Comparison of ENCODE assay signal across 9 cellular contexts in the genomic region with DNA sequence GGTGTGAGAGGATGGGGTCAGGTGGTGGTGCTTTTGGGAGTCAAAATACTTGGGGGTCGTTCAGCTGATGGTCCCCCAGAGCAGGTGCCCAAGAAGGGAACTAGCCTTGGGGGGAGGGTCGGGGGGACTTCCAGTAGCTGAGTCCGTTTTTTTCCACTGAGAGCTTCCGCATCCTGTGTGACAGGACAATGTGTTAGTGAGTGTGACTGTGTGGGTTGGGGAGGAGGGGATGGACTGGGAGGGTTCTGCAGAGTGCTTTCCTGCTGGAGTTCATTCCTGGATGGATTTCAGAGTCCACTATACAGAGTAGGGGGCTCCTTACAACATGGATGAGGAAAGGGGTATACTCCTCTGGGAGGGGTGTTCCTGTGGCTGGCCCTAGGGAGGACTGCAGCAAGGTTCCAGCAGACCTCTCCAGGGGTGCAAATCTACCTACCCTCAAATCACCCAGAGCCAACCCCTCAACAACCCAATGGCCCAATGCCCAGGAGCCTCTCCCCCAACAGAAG. TPM values are rescaled to one million over a fixed set of nuclear protein-coding genes. Genes with fewer than 3 reads are reported as not detected.
A peak's percentile ranks its signal among the peaks of the same experiment; 100 is the strongest.
DNase-seq lines count a peak whose midpoint lies in the region; ATAC-seq and TF ChIP-seq lines count a peak whose summit lies in the region.
"Had no signal": no experiment of that assay in that cellular context is flagged by ENCODE, and none has a peak within 500 bp of the region (broad histone marks: within the 10 kb centered on the region; RNA-seq: fewer than 3 reads in every experiment).

No MANE protein-coding gene starts in this region.

- H3K27me3 ChIP-seq in Caco-2 (replicated peaks; ENCODE audit: control insufficient read depth, insufficient read depth, low read length): no peaks in the 10 kb centered on the region
- no peaks in the 10 kb centered on the region for H3K27me3 ChIP-seq in right cardiac atrium (ENCODE audit: control insufficient read depth, insufficient read depth)
- H3K27me3 ChIP-seq in psoas muscle (ENCODE audit: insufficient read depth in 3 of 3, low read length in 2 of 3): no peaks in the 10 kb centered on the region

- H3K27me3 Mint-ChIP-seq in Caco-2 (ENCODE audit: insufficient read depth, unreplicated experiment): no peaks in the 10 kb centered on the region

- H3K4me1 ChIP-seq in Caco-2 (peaks cover 22% of the 10 kb centered on the region), right cardiac atrium (ENCODE audit: control insufficient read depth, insufficient read depth, low read length) (peaks cover 9% of the 10 kb centered on the region), psoas muscle (peaks cover 48% of the 10 kb centered on the region)

- TF ChIP-seq CTCF in Caco-2 (IDR thresholded peaks at IDR 0.05; ENCODE audit: insufficient read depth in 1 of 2, low read depth in 1 of 2, low read length in 1 of 2, severe bottlenecking in 1 of 2, unreplicated experiment in 1 of 2) (no peak), VCaP (conservative IDR thresholded peaks at IDR 0.05) (no peak), psoas muscle (IDR thresholded peaks at IDR 0.05) (no peak), omental fat pad (IDR thresholded peaks at IDR 0.05) (no peak)

- no peaks in the 10 kb centered on the region for H3K4me1 Mint-ChIP-seq in Caco-2 (ENCODE audit: low read depth, unreplicated experiment)

- POLR2A ChIA-PET in Caco-2 (lab: Charles Lee): no interaction called here

- H3K4me3 ChIP-seq in Caco-2 (ENCODE audit: low read depth, low read length) (no peak overlapping the region), right cardiac atrium (ENCODE audit: low read length) (no peak overlapping the region), psoas muscle (peak overlapping the region; percentile 90)

- no peak for DNase-seq in Caco-2
- peak in 2 of 3 donors; percentile 65 to 71 for DNase-seq in right cardiac atrium
- DNase-seq in psoas muscle: peak in 1 of 2 donors; percentile 30
- DNase-seq in omental fat pad (ENCODE audit: low spot score): no peak
- DNase-seq: NCI-H2171 treated with DMSO at 0.1 percent for 48 hours had no signal

- H3K36me3 ChIP-seq in Caco-2 (ENCODE audit: control insufficient read depth, insufficient read depth, low read length) (peaks cover 4% of the 10 kb centered on the region), psoas muscle (ENCODE audit: insufficient read depth in 1 of 2, low read depth in 1 of 2) (peaks cover 0 to 39% of the 10 kb centered on the region in 2 donors)

- no peak overlapping the region for H3K4me3 Mint-ChIP-seq in Caco-2 (ENCODE audit: unreplicated experiment)

- no peaks in the 10 kb centered on the region for H3K9me3 Mint-ChIP-seq in Caco-2 (ENCODE audit: unreplicated experiment)

- peaks cover 42% of the 10 kb centered on the region for H3K36me3 Mint-ChIP-seq in Caco-2 (ENCODE audit: insufficient read depth, unreplicated experiment)

- peak overlapping the region; percentile 96 for H3K27ac Mint-ChIP-seq in Caco-2 (ENCODE audit: unreplicated experiment)

- BruUV-seq in Caco-2 (replicated peaks; lab: Mats Ljungman, UMichigan): no TSS peak

- intact Hi-C loops in Caco-2 (cut with micrococcal nuclease; ENCODE audit: unreplicated experiment) (no loop called here), right cardiac atrium (cut with DNase I) (loop anchor here in 1 of 4 donors (5.0 kb wide), 1 partner anchor 96 kb away; no protein-coding TSS in a partner anchor), psoas muscle (cut with DNase I) (no loop called here)

- CTCF ChIA-PET in Caco-2 (lab: Charles Lee): interaction anchor here (2.2 to 2.3 kb wide), 2 partner anchors 14 to 20 kb away, joined by 11 to 12 read pairs; a partner anchor contains a TSS

- 36% methylated on average over 4 of the region's 4 CpGs for WGBS in right cardiac atrium
- 32 to 48% (median 39%) methylated on average over 4 of the region's 4 CpGs for WGBS in psoas muscle, 3 donors

- H3K9me3 ChIP-seq in Caco-2 (no peaks in the 10 kb centered on the region), right cardiac atrium (ENCODE audit: control insufficient read depth, low read length) (no peaks in the 10 kb centered on the region), psoas muscle (no peaks in the 10 kb centered on the region)

- ATAC-seq in right cardiac atrium (peak; percentile 2 to 42), psoas muscle (no peak), GM21526 (IDR thresholded peaks at IDR 0.05; ENCODE audit: low FRiP score, unreplicated experiment) (no peak), omental fat pad (ENCODE audit: low FRiP score) (no peak), GM18517 (IDR thresholded peaks at IDR 0.05; ENCODE audit: unreplicated experiment) (no peak), GM21825 (IDR thresholded peaks at IDR 0.05; ENCODE audit: unreplicated experiment) (no peak)

- H3K27ac ChIP-seq in VCaP (peak overlapping the region; percentile 97; the same call in 1 of the 2 replicates), right cardiac atrium (ENCODE audit: low read length) (peak overlapping the region; percentile 96), psoas muscle (peak overlapping the region; percentile 93)

RNA-seq across cellular contexts. Expression of a gene that starts 0.6 kb away (rescaled TPM):
- total RNA-seq in Caco-2 (2022) (30.1 and 31.6 TPM in 2 replicates), right cardiac atrium (100 to 1,000 TPM in 1 of 4 donors, 10 to 100 TPM in 3; 40.9 to 114 (median 46.5) TPM), psoas muscle (10 to 100 TPM; 20.6 to 42.8 (median 25.6) TPM), omental fat pad (100 to 1,000 TPM; 106 to 348 (median 175) TPM)
- polyA plus RNA-seq in right cardiac atrium (57.7 TPM), psoas muscle (10 to 100 TPM; 25.3 to 61.7 (median 41.8) TPM)

RNA-seq across cellular contexts. Expression of a gene that starts 4.9 kb away (rescaled TPM):
- total RNA-seq in Caco-2 (2022) (34.9 and 38.3 TPM in 2 replicates), right cardiac atrium (10 to 100 TPM; 28.9 to 33.0 (median 30.0) TPM), psoas muscle (10 to 100 TPM; 31.5 to 43.6 (median 33.7) TPM), omental fat pad (10 to 100 TPM; 13.7 to 28.8 (median 22.8) TPM)
- polyA plus RNA-seq in right cardiac atrium (34.9 TPM), psoas muscle (100 to 1,000 TPM in 1 of 3 donors, 10 to 100 TPM in 2; 38.0 to 100 (median 84.9) TPM)

RNA-seq across cellular contexts. Expression of a gene that starts 17.5 kb away (rescaled TPM):
- total RNA-seq in Caco-2 (2022): 26.7 and 28.1 TPM in 2 replicates
- 10 to 100 TPM; 15.6 to 19.1 (median 15.8) TPM for total RNA-seq in right cardiac atrium
- polyA plus RNA-seq in right cardiac atrium: 20.4 TPM
- 10 to 100 TPM; 10.1 to 24.2 (median 14.9) TPM for total RNA-seq in psoas muscle
- 10 to 100 TPM; 33.3 to 84.5 (median 37.9) TPM for polyA plus RNA-seq in psoas muscle
- 10 to 100 TPM; 42.1 to 82.0 (median 53.3) TPM for total RNA-seq in omental fat pad

RNA-seq across cellular contexts. Expression of a gene that starts 19.8 kb away (rescaled TPM):
- total RNA-seq in Caco-2 (2022) (2.3 and 2.6 TPM in 2 replicates), right cardiac atrium (10 to 100 TPM; 17.8 to 33.7 (median 26.8) TPM), psoas muscle (10 to 100 TPM in 3 of 4 donors, 1 to 10 TPM in 1; 8.5 to 20.8 (median 13.7) TPM), omental fat pad (10 to 100 TPM in 3 of 4 donors, 1 to 10 TPM in 1; 6.8 to 32.3 (median 14.6) TPM)
- polyA plus RNA-seq in right cardiac atrium (25.4 TPM), psoas muscle (10 to 100 TPM in 2 of 3 donors, 1 to 10 TPM in 1; 9.5 to 15.1 (median 13.8) TPM)

RNA-seq across cellular contexts. Expression of a gene that starts 22.4 kb away (rescaled TPM):
- 0.23 and 0.29 TPM in 2 replicates for total RNA-seq in Caco-2 (2022)
- under 1 TPM; 0.20 to 0.40 (median 0.29) TPM for total RNA-seq in right cardiac atrium
- 0.25 TPM for polyA plus RNA-seq in right cardiac atrium
- under 1 TPM; 0.24 to 0.99 (median 0.57) TPM for total RNA-seq in psoas muscle
- under 1 TPM; 0.23 to 0.99 (median 0.51) TPM for polyA plus RNA-seq in psoas muscle
- 1 to 10 TPM in 1 of 4 donors, under 1 TPM in 3; 0.28 to 2.1 (median 0.64) TPM for total RNA-seq in omental fat pad

Comparison
In these comparisons a context has a peak if more than half of its experiments do, and no peak if none do; other contexts are left out.
1. DNase-seq: peak in right cardiac atrium (2 of 3); none in Caco-2 (0 of 2) and omental fat pad (single experiment).
2. ATAC-seq: peak in right cardiac atrium (2 of 2); none in psoas muscle (0 of 4), GM21526 (single experiment), omental fat pad (single experiment), GM18517 (single experiment) and GM21825 (single experiment).
3. Peak in every context shown above with its lines, with median percentiles within 50 percentile points of each other: H3K27ac ChIP-seq.